In the genomic region with DNA sequence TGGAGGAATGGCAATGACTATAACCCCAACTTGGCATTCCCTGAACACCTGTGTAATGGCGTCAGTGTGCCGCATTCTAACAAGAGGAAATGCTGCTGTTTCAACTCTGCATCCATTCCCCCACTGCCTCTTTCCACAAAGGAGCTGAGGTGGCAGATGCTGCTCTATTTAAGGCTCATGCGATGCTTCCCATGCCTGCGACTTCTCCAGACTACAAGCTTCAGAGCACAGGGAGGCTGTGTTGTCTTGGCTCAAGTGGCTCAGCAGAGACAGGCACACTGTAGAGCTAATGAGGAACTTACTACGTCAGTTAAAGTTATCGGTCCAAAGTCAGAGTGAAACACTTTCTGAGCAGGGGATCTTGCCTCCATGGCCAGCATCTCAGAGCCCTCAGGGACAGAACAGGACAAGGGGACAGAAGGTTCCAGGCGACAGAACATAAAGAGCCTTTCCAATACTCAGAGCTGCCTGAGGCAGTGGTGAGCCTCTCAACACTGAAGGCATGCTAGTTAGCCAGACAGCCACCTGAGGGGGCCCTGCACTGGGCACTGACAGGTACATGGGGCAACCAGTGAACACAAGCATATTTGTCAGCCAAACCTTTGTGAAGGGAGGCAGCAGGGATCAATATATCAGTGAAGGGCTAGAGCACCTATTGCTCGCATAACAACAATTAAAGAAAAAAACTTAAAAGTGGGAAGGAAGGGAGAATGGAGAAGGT, we compare ENCODE assay signal across 9 cellular contexts. TPM values are rescaled to one million over a fixed set of nuclear protein-coding genes. Genes with fewer than 3 reads are reported as not detected.
DNase-seq lines count a peak whose midpoint lies in the region; ATAC-seq and TF ChIP-seq lines count a peak whose summit lies in the region.
"Had no signal": no experiment of that assay in that cellular context is flagged by ENCODE, and none has a peak within 500 bp of the region (broad histone marks: within the 10 kb centered on the region; RNA-seq: fewer than 3 reads in every experiment).

No MANE protein-coding gene starts in this region.

- H3K27ac ChIP-seq in BLaER1 (peak overlapping the region; percentile 60), lung (ENCODE audit: low read depth in 1 of 2, low read length in 1 of 2) (peak overlapping the region; percentile 5 to 51)

- H3K9ac ChIP-seq in BLaER1, result no peak overlapping the region
- H3K9ac ChIP-seq: parathyroid adenoma had no signal

- intact Hi-C loops in activated T-helper 1 cell treated with anti-CD3 and anti-CD28 coated beads, Interleukin-12 subunit alpha, Interleukin-12 subunit beta, Interleukin-2, Interleukin-4 antibody, amounts not matched to agents 30 ng/mL and 10 ng/mL and 1 ng/mL, durations not matched to agents 14 hours and 24 hours and 36 hours (cut with micrococcal nuclease), result no loop called here

- H3K4me1 ChIP-seq in BLaER1 (peaks cover 66% of the 10 kb centered on the region), lung (ENCODE audit: control insufficient read depth in 2 of 2, insufficient read depth in 2 of 2, low read length in 2 of 2) (peaks cover 12 to 45% of the 10 kb centered on the region in 2 donors)

- H3K27me3 ChIP-seq in BLaER1 (no peaks in the 10 kb centered on the region), lung (ENCODE audit: control insufficient read depth, insufficient read depth) (no peaks in the 10 kb centered on the region)

- peak overlapping the region; percentile 70 for H3K4me2 ChIP-seq in BLaER1

- H4K20me1 ChIP-seq in BLaER1, result peaks cover 80% of the 10 kb centered on the region

- H3K4me3 Mint-ChIP-seq in activated T-helper 1 cell treated with anti-CD3 and anti-CD28 coated beads, Interleukin-12 subunit alpha, Interleukin-12 subunit beta, Interleukin-2, Interleukin-4 antibody, amounts not matched to agents 30 ng/mL and 10 ng/mL and 1 ng/mL, durations not matched to agents 14 hours and 24 hours and 36 hours, result peak overlapping the region; percentile 45

- H3K4me1 Mint-ChIP-seq in activated T-helper 1 cell treated with anti-CD3 and anti-CD28 coated beads, Interleukin-12 subunit alpha, Interleukin-12 subunit beta, Interleukin-2, Interleukin-4 antibody, amounts not matched to agents 30 ng/mL and 10 ng/mL and 1 ng/mL, durations not matched to agents 14 hours and 24 hours and 36 hours (ENCODE audit: low read depth), result peaks cover 44% of the 10 kb centered on the region

- no peaks in the 10 kb centered on the region for H3K27me3 Mint-ChIP-seq in activated T-helper 1 cell treated with anti-CD3 and anti-CD28 coated beads, Interleukin-12 subunit alpha, Interleukin-12 subunit beta, Interleukin-2, Interleukin-4 antibody, amounts not matched to agents 30 ng/mL and 10 ng/mL and 1 ng/mL, durations not matched to agents 14 hours and 24 hours and 36 hours (ENCODE audit: insufficient read depth)

- H3K9me3 ChIP-seq in BLaER1, result no peaks in the 10 kb centered on the region
- no peaks in the 10 kb centered on the region for H3K9me3 ChIP-seq in lung (ENCODE audit: control insufficient read depth in 2 of 2, insufficient read depth in 1 of 2, low read length in 1 of 2)

- TF ChIP-seq CTCF in lung (IDR thresholded peaks at IDR 0.05; ENCODE audit: control extremely low read depth, extremely low read depth), result no peak

- peaks cover 61% of the 10 kb centered on the region for H3K36me3 Mint-ChIP-seq in activated T-helper 1 cell treated with anti-CD3 and anti-CD28 coated beads, Interleukin-12 subunit alpha, Interleukin-12 subunit beta, Interleukin-2, Interleukin-4 antibody, amounts not matched to agents 30 ng/mL and 10 ng/mL and 1 ng/mL, durations not matched to agents 14 hours and 24 hours and 36 hours (ENCODE audit: low read depth)

- no peaks in the 10 kb centered on the region for H3K9me3 Mint-ChIP-seq in activated T-helper 1 cell treated with anti-CD3 and anti-CD28 coated beads, Interleukin-12 subunit alpha, Interleukin-12 subunit beta, Interleukin-2, Interleukin-4 antibody, amounts not matched to agents 30 ng/mL and 10 ng/mL and 1 ng/mL, durations not matched to agents 14 hours and 24 hours and 36 hours

- peak overlapping the region; percentile 96 for H3K27ac Mint-ChIP-seq in activated T-helper 1 cell treated with anti-CD3 and anti-CD28 coated beads, Interleukin-12 subunit alpha, Interleukin-12 subunit beta, Interleukin-2, Interleukin-4 antibody, amounts not matched to agents 30 ng/mL and 10 ng/mL and 1 ng/mL, durations not matched to agents 14 hours and 24 hours and 36 hours

- DNase-seq in activated T-helper 1 cell treated with anti-CD3 and anti-CD28 coated beads, Interleukin-12 subunit alpha, Interleukin-12 subunit beta, Interleukin-2, Interleukin-4 antibody, amounts not matched to agents 30 ng/mL and 10 ng/mL and 1 ng/mL, durations not matched to agents 14 hours and 24 hours and 36 hours (ENCODE audit: low spot score), result no peak
- no peak for DNase-seq in lung (ENCODE audit: low spot score)
- DNase-seq in SIG-M5 (lab: John Stamatoyannopoulos, UW), result no peak
- no peak for DNase-seq in dermis blood vessel endothelial cell
- no peak for DNase-seq in NCI-H1092 (lab: John Stamatoyannopoulos, UW)
- DNase-seq in GM19238 (ENCODE audit: insufficient read length, low spot score), result no peak

- no peak overlapping the region for H3K4me3 ChIP-seq in BLaER1
- no peak overlapping the region for H3K4me3 ChIP-seq in lung

- WGBS in lung, 2 donors, result 61 to 81% methylated on average over 8 of the region's 8 CpGs

- H3K36me3 ChIP-seq in BLaER1, result peaks cover 92% of the 10 kb centered on the region
- H3K36me3 ChIP-seq in lung (ENCODE audit: control insufficient read depth in 2 of 2, insufficient read depth in 2 of 2, low read length in 2 of 2), result peaks cover 0 to 64% of the 10 kb centered on the region in 2 donors

- peak; percentile 34 for ATAC-seq in HG02885 (IDR thresholded peaks at IDR 0.05; ENCODE audit: poor library complexity, unreplicated experiment)
- no peak for ATAC-seq in lung (ENCODE audit: insufficient read depth, low FRiP score)

RNA-seq across cellular contexts. Expression of a gene that starts 21.8 kb away (rescaled TPM):
- 287 and 304 TPM in 2 replicates for total RNA-seq in activated T-helper 1 cell treated with anti-CD3 and anti-CD28 coated beads, Interleukin-12 subunit alpha, Interleukin-12 subunit beta, Interleukin-2, Interleukin-4 antibody, amounts not matched to agents 30 ng/mL and 10 ng/mL and 1 ng/mL, durations not matched to agents 14 hours and 24 hours and 36 hours
- total RNA-seq in lung (100 to 1,000 TPM; 116 to 142 TPM), dermis blood vessel endothelial cell (104 and 148 TPM in 2 replicates)
- polyA plus RNA-seq in lung, result 100 to 1,000 TPM in 1 of 2 donors, 10 to 100 TPM in 1; 81.5 to 308 TPM

RNA-seq across cellular contexts. Expression of a gene that starts 38.7 kb away (rescaled TPM):
- total RNA-seq in activated T-helper 1 cell treated with anti-CD3 and anti-CD28 coated beads, Interleukin-12 subunit alpha, Interleukin-12 subunit beta, Interleukin-2, Interleukin-4 antibody, amounts not matched to agents 30 ng/mL and 10 ng/mL and 1 ng/mL, durations not matched to agents 14 hours and 24 hours and 36 hours, result not detected in 2 replicates
- total RNA-seq in lung (100 to 1,000 TPM in 1 of 2 donors, 10 to 100 TPM in 1; 99.0 to 586 TPM), dermis blood vessel endothelial cell (16.8 and 22.8 TPM in 2 replicates)
- 1,000 to 10,000 TPM; 1,067 to 1,457 TPM for polyA plus RNA-seq in lung

Comparison
In these comparisons a context has a peak if more than half of its experiments do, and no peak if none do; other contexts are left out.
1. RNA of a gene that starts 38.7 kb away (total RNA-seq): 99.0 to 586 TPM in lung and 16.8 to 22.8 TPM in dermis blood vessel endothelial cell; not detected in activated T-helper 1 cell treated with anti-CD3 and anti-CD28 coated beads, Interleukin-12 subunit alpha, Interleukin-12 subunit beta, Interleukin-2, Interleukin-4 antibody, amounts not matched to agents 30 ng/mL and 10 ng/mL and 1 ng/mL, durations not matched to agents 14 hours and 24 hours and 36 hours; every median in the first group is over 10 times any median in the second.